In genomic region chr14:64654072-64654899, GRCh38 we compare ENCODE assay signal across 9 cellular contexts. TPM values are rescaled to one million over a fixed set of nuclear protein-coding genes. Genes with fewer than 3 reads are reported as not detected.
DNase-seq lines count a peak whose midpoint lies in the region; ATAC-seq and TF ChIP-seq lines count a peak whose summit lies in the region.
"Had no signal": no experiment of that assay in that cellular context is flagged by ENCODE, and none has a peak within 500 bp of the region (broad histone marks: within the 10 kb centered on the region; RNA-seq: fewer than 3 reads in every experiment).

No MANE protein-coding gene starts in this region.

- TF ChIP-seq POLR2A in stomach (IDR thresholded peaks at IDR 0.05) (no peak), ovary (IDR thresholded peaks at IDR 0.05) (no peak)

- H3K27me3 Mint-ChIP-seq in activated T-cell treated with anti-CD3 and anti-CD28 coated beads, Interleukin-2, amount 50 U/mL, for 4 hours (ENCODE audit: low read depth): peaks cover 10% of the 10 kb centered on the region

- TF ChIP-seq CTCF in stomach (IDR thresholded peaks at IDR 0.05) (no peak), ovary (IDR thresholded peaks at IDR 0.05) (no peak)

- H3K36me3 Mint-ChIP-seq in activated T-cell treated with anti-CD3 and anti-CD28 coated beads, Interleukin-2, amount 50 U/mL, for 4 hours (ENCODE audit: insufficient read depth): no peaks in the 10 kb centered on the region

- H3K27ac ChIP-seq in stomach (peak overlapping the region in 4 of 5 donors; percentile 27 to 67 (median 63)), ovary (no peak overlapping the region)

- no peak overlapping the region for H3K4me3 Mint-ChIP-seq in activated T-cell treated with anti-CD3 and anti-CD28 coated beads, Interleukin-2, amount 50 U/mL, for 4 hours

- intact Hi-C loops in stomach (cut with DNase I; ENCODE audit: low total_unique reads): no loop called here
- intact Hi-C loops in ovary (cut with DNase I): no loop called here

- H3K9me3 Mint-ChIP-seq in activated T-cell treated with anti-CD3 and anti-CD28 coated beads, Interleukin-2, amount 50 U/mL, for 4 hours: no peaks in the 10 kb centered on the region

- H3K4me1 Mint-ChIP-seq in activated T-cell treated with anti-CD3 and anti-CD28 coated beads, Interleukin-2, amount 50 U/mL, for 4 hours (ENCODE audit: low read depth): peaks cover 10% of the 10 kb centered on the region

- H3K9me3 ChIP-seq in stomach (no peaks in the 10 kb centered on the region), ovary (no peaks in the 10 kb centered on the region)

- DNase-seq in activated T-cell treated with anti-CD3 and anti-CD28 coated beads, Interleukin-2, amount 50 U/mL, for 4 hours: no peak
- no peak for DNase-seq in activated T-cell treated with anti-CD3 and anti-CD28 coated beads, Interleukin-2, amount 50 U/mL, for 48 hours
- DNase-seq in SKM-1 treated with dmso at 0.1 percent for 144 hours (lab: John Stamatoyannopoulos, UW; ENCODE audit: unreplicated experiment) (peak; percentile 71), glomerular visceral epithelial cell (ENCODE audit: extremely low spot score) (peak; percentile 75), stomach (no peak), ovary (no peak), NCI-H1436 treated with DMSO at 0.1 percent for 48 hours (lab: John Stamatoyannopoulos, UW) (no peak)
- no peak for DNase-seq in stimulated activated CD4-positive, alpha-beta T cell treated with anti-CD3 and anti-CD28 coated beads, Interleukin-12 subunit alpha, Interleukin-12 subunit beta, amount 100 ng/mL, for 4 hours
- DNase-seq: DND-41 had no signal

- 35 to 39% (median 38%) methylated on average over 7 of the region's 7 CpGs for WGBS in stomach, 5 donors
- WGBS in ovary, 3 donors: 47 to 52% (median 49%) methylated on average over 7 of the region's 7 CpGs

- H3K27me3 ChIP-seq in stomach (no peaks in the 10 kb centered on the region), ovary (no peaks in the 10 kb centered on the region)

- H3K4me3 ChIP-seq in stomach (no peak overlapping the region), ovary (no peak overlapping the region)

- peaks cover 4 to 20% (median 12%) of the 10 kb centered on the region in 4 donors for H3K4me1 ChIP-seq in stomach
- no peaks in the 10 kb centered on the region for H3K4me1 ChIP-seq in ovary (ENCODE audit: insufficient read depth)

- TF ChIP-seq EP300 in stomach (IDR thresholded peaks at IDR 0.05) (no peak), ovary (IDR thresholded peaks at IDR 0.05) (no peak)

- peak; percentile 30 to 58 for ATAC-seq in activated T-cell treated with anti-CD3 and anti-CD28 coated beads, Interleukin-2, amount 50 U/mL, for 4 hours

- H3K36me3 ChIP-seq in stomach (no peaks in the 10 kb centered on the region), ovary (no peaks in the 10 kb centered on the region)

RNA-seq across cellular contexts. Expression of gene PLEKHG3, which starts 49.9 kb away (rescaled TPM):
- total RNA-seq in activated T-cell treated with anti-CD3 and anti-CD28 coated beads, Interleukin-2, amount 50 U/mL, for 4 hours: 1 to 10 TPM; 1.1 to 6.7 (median 3.7) TPM
- total RNA-seq in stomach (100 to 1,000 TPM in 1 of 5 donors, 10 to 100 TPM in 4; 25.3 to 292 (median 27.2) TPM), ovary (10 to 100 TPM; 17.5 to 92.9 (median 78.4) TPM)
- polyA plus RNA-seq in stomach (10 to 100 TPM in 1 of 3 donors, 1 to 10 TPM in 2; 7.3 to 24.8 (median 9.2) TPM), ovary (10 to 100 TPM; 26.3 to 34.2 TPM)

Comparison
In these comparisons a context has a peak if more than half of its experiments do, and no peak if none do; other contexts are left out.
1. DNase-seq: peak in SKM-1 treated with dmso at 0.1 percent for 144 hours (single experiment) and glomerular visceral epithelial cell (single experiment); none in activated T-cell treated with anti-CD3 and anti-CD28 coated beads, Interleukin-2, amount 50 U/mL, for 4 hours (single experiment), activated T-cell treated with anti-CD3 and anti-CD28 coated beads, Interleukin-2, amount 50 U/mL, for 48 hours (0 of 2), stomach (single experiment), ovary (0 of 5), stimulated activated CD4-positive, alpha-beta T cell treated with anti-CD3 and anti-CD28 coated beads, Interleukin-12 subunit alpha, Interleukin-12 subunit beta, amount 100 ng/mL, for 4 hours (single experiment) and NCI-H1436 treated with DMSO at 0.1 percent for 48 hours (single experiment).
2. H3K27ac ChIP-seq: peak in stomach (4 of 5); none in ovary (0 of 2).